In genomic region chr9:93577940-93578682, GRCh38 we compare ENCODE assay signal across 8 cellular contexts. TPM values are rescaled to one million over a fixed set of nuclear protein-coding genes. Genes with fewer than 3 reads are reported as not detected.
DNase-seq lines count a peak whose midpoint lies in the region; ATAC-seq and TF ChIP-seq lines count a peak whose summit lies in the region.

No MANE protein-coding gene starts in this region.

- H3K27me3 ChIP-seq in CD4-positive, alpha-beta memory T cell (ENCODE audit: insufficient read depth, low read length) = no peaks in the 10 kb centered on the region
- no peaks in the 10 kb centered on the region for H3K27me3 ChIP-seq in PC-3 (ENCODE audit: low read length)
- no peaks in the 10 kb centered on the region for H3K27me3 ChIP-seq in endocrine pancreas (ENCODE audit: control insufficient read depth, insufficient read depth, low read length)
- H3K27me3 ChIP-seq in neural cell (ENCODE audit: insufficient read depth, low read depth, low read length) = no peaks in the 10 kb centered on the region

- POLR2A ChIA-PET in CD4-positive, alpha-beta memory T cell (lab: Charles Lee; ENCODE audit: partially characterized antibody) = interaction anchor here (1.2 to 3.8 kb wide), 3 partner anchors 12 to 15 kb away, joined by 4 to 62 read pairs (median 9); no protein-coding TSS in a partner anchor
- POLR2A ChIA-PET in PC-3 (lab: Charles Lee; ENCODE audit: unreplicated experiment) = no interaction called here

- H3K36me3 Mint-ChIP-seq in CD4-positive, alpha-beta memory T cell = peaks cover 4 to 8% of the 10 kb centered on the region in 2 donors

- intact Hi-C loops in CD4-positive, alpha-beta memory T cell (cut with micrococcal nuclease) = no loop called here
- intact Hi-C loops in PC-3 (cut with micrococcal nuclease) = no loop called here

- H3K36me3 ChIP-seq in CD4-positive, alpha-beta memory T cell (ENCODE audit: insufficient read depth, low read length) = no peaks in the 10 kb centered on the region
- H3K36me3 ChIP-seq in PC-3 (ENCODE audit: low read depth, low read length) = no peaks in the 10 kb centered on the region; the same call in 1 of the 2 replicates
- no peaks in the 10 kb centered on the region for H3K36me3 ChIP-seq in endocrine pancreas (ENCODE audit: control insufficient read depth, insufficient read depth, low read length)
- H3K36me3 ChIP-seq in neural cell (ENCODE audit: insufficient read depth, low read length) = no peaks in the 10 kb centered on the region

- H3K27ac ChIP-seq in CD4-positive, alpha-beta memory T cell (ENCODE audit: low read depth, low read length) = peak overlapping the region; percentile 45
- H3K27ac ChIP-seq in PC-3 (ENCODE audit: low read length) (no peak overlapping the region), neural cell (ENCODE audit: low read length) (no peak overlapping the region)

- TF ChIP-seq CTCF in PC-3 (conservative IDR thresholded peaks at IDR 0.05; ENCODE audit: low read depth, low read length) (no peak), neural cell (IDR thresholded peaks at IDR 0.05; ENCODE audit: poor library complexity, severe bottlenecking) (no peak), GM13977 (IDR thresholded peaks at IDR 0.05; ENCODE audit: extremely low read depth, insufficient read depth, missing control alignments) (no peak)

- no peaks in the 10 kb centered on the region for H3K27me3 Mint-ChIP-seq in CD4-positive, alpha-beta memory T cell

- H3K4me3 ChIP-seq in CD4-positive, alpha-beta memory T cell (ENCODE audit: low read length in 2 of 2) = peak overlapping the region in 1 of 2 donors; percentile 62
- H3K4me3 ChIP-seq in PC-3 (ENCODE audit: low read length) = peak overlapping the region; percentile 73
- peak overlapping the region; percentile 44 for H3K4me3 ChIP-seq in endocrine pancreas (ENCODE audit: control insufficient read depth, insufficient read depth, low read length)
- peak overlapping the region; percentile 83 for H3K4me3 ChIP-seq in neural cell (ENCODE audit: low read length)

- H3K4me1 Mint-ChIP-seq in CD4-positive, alpha-beta memory T cell = peaks cover 35 to 84% (median 59%) of the 10 kb centered on the region in 4 donors

- H3K9ac ChIP-seq in PC-3 (ENCODE audit: low read length) (0 out of 2 replicates have a peak overlapping the region, but pooled peaks have one; percentile 67), endocrine pancreas (ENCODE audit: control insufficient read depth, insufficient read depth, low read length) (peak overlapping the region; percentile 73), neural cell (ENCODE audit: low read length) (peak overlapping the region; percentile 68)

- no peaks in the 10 kb centered on the region for H3K9me3 ChIP-seq in CD4-positive, alpha-beta memory T cell (ENCODE audit: control insufficient read depth in 1 of 2, low read length in 2 of 2)
- H3K9me3 ChIP-seq in PC-3 (ENCODE audit: low read length) (no peaks in the 10 kb centered on the region), endocrine pancreas (ENCODE audit: control insufficient read depth, low read length) (no peaks in the 10 kb centered on the region), neural cell (ENCODE audit: low read length) (no peaks in the 10 kb centered on the region)

- H3F3A ChIP-seq in PC-3 (ENCODE audit: low read length, unreplicated experiment) (no peaks in the 10 kb centered on the region), neural cell (ENCODE audit: insufficient read depth, low read length, poor library complexity, severe bottlenecking) (no peaks in the 10 kb centered on the region)

- H3K4me3 Mint-ChIP-seq in CD4-positive, alpha-beta memory T cell = peak overlapping the region; percentile 87 to 89 (median 88)

- no peak for TF ChIP-seq EP300 in neural cell (conservative IDR thresholded peaks at IDR 0.05; ENCODE audit: poor library complexity, severe bottlenecking)

- H3K9me2 ChIP-seq in PC-3 (replicated peaks; ENCODE audit: low read length) = no peaks in the 10 kb centered on the region
- no peaks in the 10 kb centered on the region for H3K9me2 ChIP-seq in neural cell (ENCODE audit: insufficient read depth, low read length)

- H2AFZ ChIP-seq in PC-3 (ENCODE audit: low read length) = peak overlapping the region; percentile 58; the same call in 1 of the 2 replicates
- no peak overlapping the region for H2AFZ ChIP-seq in neural cell (ENCODE audit: low read depth, low read length)

- CTCF ChIA-PET in CD4-positive, alpha-beta memory T cell (lab: Charles Lee; ENCODE audit: partially characterized antibody) = interaction anchor here (1.1 kb wide), 1 partner anchor 12 kb away, joined by 6 read pairs; no protein-coding TSS in a partner anchor
- CTCF ChIA-PET in PC-3 (lab: Charles Lee) = no interaction called here

- no peak for TF ChIP-seq RAD21 in neural cell (conservative IDR thresholded peaks at IDR 0.05)

- H3K9me3 Mint-ChIP-seq in CD4-positive, alpha-beta memory T cell = no peaks in the 10 kb centered on the region

- peaks cover 68% of the 10 kb centered on the region for H3K79me2 ChIP-seq in PC-3 (ENCODE audit: low read length)
- H3K79me2 ChIP-seq in neural cell (replicated peaks; ENCODE audit: insufficient read depth, low read length) = peaks cover 69% of the 10 kb centered on the region

- peak overlapping the region; percentile 88 for H3K4me2 ChIP-seq in PC-3 (ENCODE audit: low read length)
- peak overlapping the region; percentile 88 for H3K4me2 ChIP-seq in neural cell (ENCODE audit: low read length)

- ATAC-seq in PC-3 (peak; percentile 9), HG03520 (IDR thresholded peaks at IDR 0.05; ENCODE audit: unreplicated experiment) (no peak), GM21447 (IDR thresholded peaks at IDR 0.05; ENCODE audit: unreplicated experiment) (no peak)

- in situ Hi-C loops in GM13977 (cut with MboI; ENCODE audit: low pct_unique_long_range_greater_than_20kb, low sequenced_read_pairs, unreplicated experiment) = no loop called here

- DNase-seq in CD4-positive, alpha-beta memory T cell = no peak
- DNase-seq in PC-3 (no peak), GM13977 (ENCODE audit: low spot score) (no peak), anterior cingulate cortex (lab: John Stamatoyannopoulos, UW) (no peak)

- H3K4me1 ChIP-seq in CD4-positive, alpha-beta memory T cell (ENCODE audit: insufficient read depth, low read length) = peaks cover 45% of the 10 kb centered on the region
- H3K4me1 ChIP-seq in PC-3 (ENCODE audit: insufficient read depth, low read length) (peaks cover 12% of the 10 kb centered on the region), endocrine pancreas (ENCODE audit: control insufficient read depth, insufficient read depth, low read length) (peaks cover 7% of the 10 kb centered on the region)

- H3K27ac Mint-ChIP-seq in CD4-positive, alpha-beta memory T cell = peak overlapping the region; percentile 70 to 94 (median 89)

- BruUV-seq in PC-3 (replicated peaks; lab: Mats Ljungman, UMichigan) = no TSS peak

- H4K20me1 ChIP-seq in PC-3 (ENCODE audit: low read length) = no peaks in the 10 kb centered on the region
- peaks cover 6% of the 10 kb centered on the region for H4K20me1 ChIP-seq in neural cell (ENCODE audit: insufficient read depth)

TF ChIP-seq in neural cell, 6 proteins besides CTCF, POLR2A, EP300 and RAD21:
- TF ChIP-seq POLR2AphosphoS5 (IDR thresholded peaks at IDR 0.05) (no peak), EZH2 (IDR thresholded peaks at IDR 0.05; ENCODE audit: borderline replicate concordance, insufficient read depth, low read length, poor library complexity, severe bottlenecking) (no peak), SMC3 (conservative IDR thresholded peaks at IDR 0.05; ENCODE audit: poor library complexity) (no peak), REST (IDR thresholded peaks at IDR 0.05; ENCODE audit: borderline replicate concordance) (no peak), MXI1 (conservative IDR thresholded peaks at IDR 0.05; ENCODE audit: poor library complexity, severe bottlenecking) (no peak), TAF1 (IDR thresholded peaks at IDR 0.05; ENCODE audit: low read depth) (no peak)

RNA-seq across cellular contexts. Expression of gene PHF2, which starts 1.7 kb away (rescaled TPM):
- 10 to 100 TPM; 39.2 to 41.2 TPM for total RNA-seq in CD4-positive, alpha-beta memory T cell
- 1 to 10 TPM in 1 of 2 donors, under 1 TPM in 1; 0.48 to 2.8 TPM for polyA plus RNA-seq in CD4-positive, alpha-beta memory T cell
- total RNA-seq in PC-3 (2014; rRNA removed) = 10.6 and 12.0 TPM in 2 replicates
- 42.4 and 42.8 TPM in 2 replicates for polyA plus RNA-seq in neural cell
- polyA minus RNA-seq in neural cell = 46.5 and 48.5 TPM in 2 replicates
